Comparison of ENCODE assay signal across 8 cellular contexts in genomic region chr1:155272466-155273133, GRCh38. TPM values are rescaled to one million over a fixed set of nuclear protein-coding genes. Genes with fewer than 3 reads are reported as not detected.
DNase-seq lines count a peak whose midpoint lies in the region; FAIRE-seq and TF ChIP-seq lines count a peak whose summit lies in the region.

No MANE protein-coding gene starts in this region.

- intact Hi-C loops in Caco-2 (cut with micrococcal nuclease; ENCODE audit: unreplicated experiment) (loop anchor here (1.0 kb wide), 4 partner anchors 10 to 51 kb away; partner anchors contain the start of gene SCAMP3), posterior vena cava (cut with DNase I) (no loop called here)

- FAIRE-seq in keratinocyte (lab: Jason Lieb, UNC), result no peak

- H3K36me3 Mint-ChIP-seq in Caco-2 (ENCODE audit: insufficient read depth, unreplicated experiment), result peaks cover 67% of the 10 kb centered on the region

- no peaks in the 10 kb centered on the region for H3K9me3 Mint-ChIP-seq in Caco-2 (ENCODE audit: unreplicated experiment)

- no peaks in the 10 kb centered on the region for H3K27me3 Mint-ChIP-seq in Caco-2 (ENCODE audit: insufficient read depth, unreplicated experiment)

- no peaks in the 10 kb centered on the region for H3K27me3 ChIP-seq in Caco-2 (replicated peaks; ENCODE audit: control insufficient read depth, insufficient read depth, low read length)
- H3K27me3 ChIP-seq in KMS-11 (ENCODE audit: insufficient read depth, low read depth), result no peaks in the 10 kb centered on the region
- no peaks in the 10 kb centered on the region for H3K27me3 ChIP-seq in keratinocyte (ENCODE audit: control insufficient read depth, extremely low read depth, insufficient read depth, low read length)
- H3K27me3 ChIP-seq in stomach smooth muscle (ENCODE audit: control insufficient read depth in 1 of 2, insufficient read depth in 2 of 2, low read length in 2 of 2), result no peaks in the 10 kb centered on the region

- H3K36me3 ChIP-seq in Caco-2 (ENCODE audit: control insufficient read depth, insufficient read depth, low read length), result peaks cover 10% of the 10 kb centered on the region
- peaks cover 29% of the 10 kb centered on the region; the same call in 1 of the 2 replicates for H3K36me3 ChIP-seq in KMS-11 (ENCODE audit: insufficient read depth)
- peaks cover 24 to 33% of the 10 kb centered on the region in 2 experiments for H3K36me3 ChIP-seq in keratinocyte (ENCODE audit: control insufficient read depth in 2 of 2, extremely low read depth in 1 of 2, insufficient read depth in 2 of 2, low read length in 2 of 2)
- H3K36me3 ChIP-seq in stomach smooth muscle (ENCODE audit: control insufficient read depth in 2 of 2, insufficient read depth in 2 of 2, low read length in 2 of 2), result peaks cover 28 to 30% of the 10 kb centered on the region in 2 donors

- no peak for TF ChIP-seq CTCF in Caco-2 (IDR thresholded peaks at IDR 0.05; ENCODE audit: insufficient read depth in 1 of 2, low read depth in 1 of 2, low read length in 1 of 2, severe bottlenecking in 1 of 2, unreplicated experiment in 1 of 2)
- TF ChIP-seq CTCF in KMS-11 (conservative IDR thresholded peaks at IDR 0.05; ENCODE audit: low read depth, low read length), result no peak
- no peak for TF ChIP-seq CTCF in astrocyte of the cerebellum (IDR thresholded peaks at IDR 0.05; ENCODE audit: low read depth, low read length, missing control alignments)
- no peak for TF ChIP-seq CTCF in keratinocyte (optimal IDR thresholded peaks at IDR 0.05 in 1 of 3, IDR thresholded peaks at IDR 0.05 in 1 of 3, conservative IDR thresholded peaks at IDR 0.05 in 1 of 3; ENCODE audit: extremely low read depth in 1 of 3, insufficient read depth in 2 of 3, low read length in 3 of 3)

- H3K27ac ChIP-seq in KMS-11, result peak overlapping the region; percentile 26
- H3K27ac ChIP-seq in keratinocyte (ENCODE audit: control insufficient read depth, insufficient read depth, low read length), result peak overlapping the region; percentile 51
- H3K27ac ChIP-seq in stomach smooth muscle (ENCODE audit: low read length), result peak overlapping the region; percentile 80

- BruUV-seq in Caco-2 (replicated peaks; lab: Mats Ljungman, UMichigan), result TSS peak; percentile 81

- no peaks in the 10 kb centered on the region for H3K9me1 ChIP-seq in keratinocyte (ENCODE audit: control insufficient read depth, extremely low read depth, insufficient read depth, low read length)

- H4K20me1 ChIP-seq in KMS-11 (ENCODE audit: insufficient read depth) (no peaks in the 10 kb centered on the region), keratinocyte (ENCODE audit: control insufficient read depth, extremely low read depth, insufficient read depth, low read length) (peaks cover 3% of the 10 kb centered on the region)

- CTCF ChIA-PET in Caco-2 (lab: Charles Lee), result interaction anchor here (0.6 to 1.9 kb wide), 9 partner anchors 11 to 100 kb away, joined by 3 to 33 read pairs (median 8); partner anchors contain the start of genes ENTREP3, FDPS, KRTCAP2 and SCAMP3

- peak overlapping the region; percentile 75 for H3K4me3 ChIP-seq in Caco-2 (ENCODE audit: low read depth, low read length)
- H3K4me3 ChIP-seq in KMS-11 (IDR thresholded peaks at IDR 0.05; ENCODE audit: insufficient read depth, low read depth, low read length), result peak overlapping the region; percentile 98
- peak overlapping the region; percentile 82 for H3K4me3 ChIP-seq in astrocyte of the cerebellum (ENCODE audit: low read depth, low read length)
- peak overlapping the region; percentile 86 to 98 (median 93) for H3K4me3 ChIP-seq in keratinocyte (ENCODE audit: control insufficient read depth in 2 of 3, extremely low read depth in 1 of 3, insufficient read depth in 2 of 3, low read depth in 1 of 3, low read length in 3 of 3)
- H3K4me3 ChIP-seq in stomach smooth muscle (ENCODE audit: low read length in 2 of 2), result peak overlapping the region; percentile 87 to 89

- in situ Hi-C loops in astrocyte of the cerebellum (cut with HindIII; ENCODE audit: low sequenced_read_pairs), result no loop called here

- H3K4me3 Mint-ChIP-seq in Caco-2 (ENCODE audit: unreplicated experiment), result peak overlapping the region; percentile 97

- peak overlapping the region; percentile 60 for H3K9ac ChIP-seq in KMS-11
- H3K9ac ChIP-seq in keratinocyte (ENCODE audit: control insufficient read depth, extremely low read depth, insufficient read depth, low read length), result peak overlapping the region; percentile 74
- H3K9ac ChIP-seq in stomach smooth muscle (ENCODE audit: low read length in 2 of 2), result peak overlapping the region; percentile 79 to 81

- H2AFZ ChIP-seq in KMS-11 (ENCODE audit: low read depth) (peak overlapping the region; percentile 57), keratinocyte (ENCODE audit: control insufficient read depth, low read length) (peak overlapping the region; percentile 91)

- peak overlapping the region; percentile 74 for H3K4me2 ChIP-seq in KMS-11
- peak overlapping the region; percentile 96 for H3K4me2 ChIP-seq in keratinocyte (ENCODE audit: control insufficient read depth, extremely low read depth, insufficient read depth, low read depth, low read length)

- peaks cover 32% of the 10 kb centered on the region for H3K79me2 ChIP-seq in KMS-11 (ENCODE audit: insufficient read depth, low read depth)
- H3K79me2 ChIP-seq in keratinocyte (ENCODE audit: control insufficient read depth, insufficient read depth, low read length), result peaks cover 37% of the 10 kb centered on the region

- POLR2A ChIA-PET in Caco-2 (lab: Charles Lee), result interaction anchor here (0.7 to 2.0 kb wide), 9 partner anchors 11 to 291 kb away, joined by 3 to 18 read pairs (median 5); partner anchors contain the start of genes ENTREP3, FDPS and SCAMP3

- H3K9me3 ChIP-seq in Caco-2, result no peaks in the 10 kb centered on the region
- no peaks in the 10 kb centered on the region for H3K9me3 ChIP-seq in keratinocyte (ENCODE audit: control insufficient read depth, low read depth, low read length)
- H3K9me3 ChIP-seq in stomach smooth muscle (ENCODE audit: control insufficient read depth in 2 of 2, low read length in 2 of 2), result no peaks in the 10 kb centered on the region

- peak overlapping the region; percentile 87 for H3K27ac Mint-ChIP-seq in Caco-2 (ENCODE audit: unreplicated experiment)

- H3K4me1 ChIP-seq in Caco-2, result 0 out of 2 replicates have a peak, but pooled peaks cover 8% of the 10 kb centered on the region
- peaks cover 27% of the 10 kb centered on the region for H3K4me1 ChIP-seq in KMS-11 (ENCODE audit: low read depth, poor library complexity, severe bottlenecking)
- peaks cover 14% of the 10 kb centered on the region for H3K4me1 ChIP-seq in keratinocyte (ENCODE audit: control insufficient read depth, extremely low read depth, insufficient read depth, low read length)
- peaks cover 26% of the 10 kb centered on the region for H3K4me1 ChIP-seq in stomach smooth muscle (ENCODE audit: control insufficient read depth, insufficient read depth, low read length)

- H3K4me1 Mint-ChIP-seq in Caco-2 (ENCODE audit: low read depth, unreplicated experiment), result peaks cover 18% of the 10 kb centered on the region

- dilution Hi-C loops in keratinocyte (cut with MboI; ENCODE audit: extremely low pct_ligation_motif_present, low sequenced_read_pairs), result no loop called here

- no peak for DNase-seq in Caco-2
- DNase-seq in astrocyte of the cerebellum (ENCODE audit: low read depth), result peak; percentile 37
- no peak for DNase-seq in keratinocyte (ENCODE audit: low read depth, low spot score)
- no peak for DNase-seq in posterior vena cava (ENCODE audit: low spot score)
- no peak for DNase-seq in NOMO-1 (lab: John Stamatoyannopoulos, UW; ENCODE audit: unreplicated experiment in 2 of 2)
- DNase-seq in hippocampal formation (lab: John Stamatoyannopoulos, UW), result no peak

RNA-seq across cellular contexts. Expression of gene CLK2, which starts 0.7 kb away (rescaled TPM):
- 56.8 and 57.5 TPM in 2 replicates for total RNA-seq in Caco-2 (2022)
- 42.1 to 45.3 TPM (median 43.1 TPM) in 3 replicates for polyA plus RNA-seq in keratinocyte
- 20.3 TPM for polyA plus RNA-seq in keratinocyte (2011; ENCODE audit: low read depth)
- polyA plus RNA-seq in keratinocyte (2011; cell fraction: cytosol; rRNA removed), result 14.0 and 15.8 TPM in 2 replicates
- polyA plus RNA-seq in keratinocyte (2011; cell fraction: nucleus; rRNA removed), result 141 and 160 TPM in 2 replicates
- 23.4 and 26.4 TPM in 2 replicates for polyA plus RNA-seq in keratinocyte (2012; ENCODE audit: low replicate concordance)
- polyA minus RNA-seq in keratinocyte, result 26.4 to 66.1 TPM (median 42.9 TPM) in 3 replicates
- 20.3 TPM for polyA minus RNA-seq in keratinocyte (2011; cell fraction: cytosol; rRNA and poly(A)+ RNA removed)
- 24.1 and 33.3 TPM in 2 replicates for polyA minus RNA-seq in keratinocyte (2011; cell fraction: nucleus; rRNA and poly(A)+ RNA removed)
- total RNA-seq in posterior vena cava, result 10 to 100 TPM; 31.2 to 32.3 TPM

RNA-seq across cellular contexts. Expression of gene HCN3, which starts 4.7 kb away (rescaled TPM):
- total RNA-seq in Caco-2 (2022) (8.0 and 8.8 TPM in 2 replicates), posterior vena cava (1 to 10 TPM; 1.4 to 1.5 TPM)
- polyA plus RNA-seq in keratinocyte, result 2.9 to 4.8 TPM (median 3.0 TPM) in 3 replicates
- polyA plus RNA-seq in keratinocyte (2011; ENCODE audit: low read depth), result 1.3 TPM
- polyA plus RNA-seq in keratinocyte (2011; cell fraction: cytosol; rRNA removed), result 1.4 and 1.5 TPM in 2 replicates
- polyA plus RNA-seq in keratinocyte (2011; cell fraction: nucleus; rRNA removed), result 19.9 and 21.8 TPM in 2 replicates
- 1.2 and 1.9 TPM in 2 replicates for polyA plus RNA-seq in keratinocyte (2012; ENCODE audit: low replicate concordance)
- 4.9 to 6.6 TPM (median 5.9 TPM) in 3 replicates for polyA minus RNA-seq in keratinocyte
- polyA minus RNA-seq in keratinocyte (2011; cell fraction: cytosol; rRNA and poly(A)+ RNA removed), result 1.9 TPM
- polyA minus RNA-seq in keratinocyte (2011; cell fraction: nucleus; rRNA and poly(A)+ RNA removed), result 3.4 and 5.6 TPM in 2 replicates

RNA-seq across cellular contexts. Expression of gene SCAMP3, which starts 10.4 kb away (rescaled TPM):
- total RNA-seq in Caco-2 (2022), result 53.4 and 55.9 TPM in 2 replicates
- 72.1 to 97.0 TPM (median 91.3 TPM) in 3 replicates for polyA plus RNA-seq in keratinocyte
- 18.7 TPM for polyA plus RNA-seq in keratinocyte (2011; ENCODE audit: low read depth)
- 70.0 and 83.7 TPM in 2 replicates for polyA plus RNA-seq in keratinocyte (2011; cell fraction: cytosol; rRNA removed)
- 104 and 111 TPM in 2 replicates for polyA plus RNA-seq in keratinocyte (2011; cell fraction: nucleus; rRNA removed)
- polyA plus RNA-seq in keratinocyte (2012; ENCODE audit: low replicate concordance), result 59.6 and 60.0 TPM in 2 replicates
- polyA minus RNA-seq in keratinocyte, result 66.3 to 139 TPM (median 80.7 TPM) in 3 replicates
- 103 TPM for polyA minus RNA-seq in keratinocyte (2011; cell fraction: cytosol; rRNA and poly(A)+ RNA removed)
- 41.2 and 50.0 TPM in 2 replicates for polyA minus RNA-seq in keratinocyte (2011; cell fraction: nucleus; rRNA and poly(A)+ RNA removed)
- total RNA-seq in posterior vena cava, result 10 to 100 TPM; 34.7 to 37.3 TPM

RNA-seq across cellular contexts. Expression of gene ENTREP3, which starts 17.3 kb away (rescaled TPM):
- total RNA-seq in Caco-2 (2022) (33.1 and 36.6 TPM in 2 replicates), posterior vena cava (10 to 100 TPM; 21.3 to 25.3 TPM)
- polyA plus RNA-seq in keratinocyte, result 8.8 to 12.6 TPM (median 9.2 TPM) in 3 replicates
- 5.9 TPM for polyA plus RNA-seq in keratinocyte (2011; ENCODE audit: low read depth)
- 13.5 and 25.2 TPM in 2 replicates for polyA plus RNA-seq in keratinocyte (2011; cell fraction: cytosol; rRNA removed)
- 22.5 and 30.8 TPM in 2 replicates for polyA plus RNA-seq in keratinocyte (2011; cell fraction: nucleus; rRNA removed)
- 26.2 and 38.0 TPM in 2 replicates for polyA plus RNA-seq in keratinocyte (2012; ENCODE audit: low replicate concordance)
- 7.4 to 47.3 TPM (median 8.8 TPM) in 3 replicates for polyA minus RNA-seq in keratinocyte
- polyA minus RNA-seq in keratinocyte (2011; cell fraction: cytosol; rRNA and poly(A)+ RNA removed), result 32.0 TPM
- polyA minus RNA-seq in keratinocyte (2011; cell fraction: nucleus; rRNA and poly(A)+ RNA removed), result 13.2 and 13.6 TPM in 2 replicates

RNA-seq across cellular contexts. Expression of gene PKLR, which starts 28.6 kb away (rescaled TPM):
- total RNA-seq in Caco-2 (2022), result not detected in 2 replicates
- 0.03 to 0.04 TPM in 2 of 3 replicates, not detected in the other for polyA plus RNA-seq in keratinocyte
- polyA plus RNA-seq in keratinocyte (2011; ENCODE audit: low read depth), result not detected
- 0.03 and 0.05 TPM in 2 replicates for polyA plus RNA-seq in keratinocyte (2011; cell fraction: cytosol; rRNA removed)
- 0.05 TPM in 1 of 2 replicates, not detected in the other for polyA plus RNA-seq in keratinocyte (2011; cell fraction: nucleus; rRNA removed)
- polyA plus RNA-seq in keratinocyte (2012; ENCODE audit: low replicate concordance), result 0.11 TPM in 1 of 2 replicates, not detected in the other
- 0.06 TPM in 1 of 3 replicates, not detected in the others for polyA minus RNA-seq in keratinocyte
- polyA minus RNA-seq in keratinocyte (2011; cell fraction: cytosol; rRNA and poly(A)+ RNA removed), result not detected
- polyA minus RNA-seq in keratinocyte (2011; cell fraction: nucleus; rRNA and poly(A)+ RNA removed), result not detected in 2 replicates
- not detected for total RNA-seq in posterior vena cava

Comparison
In these comparisons a context has a peak if more than half of its experiments do, and no peak if none do; other contexts are left out.
1. H3K27ac ChIP-seq: peak in every context shown above with its lines; median percentile 80 in stomach smooth muscle; 51 in keratinocyte; 26 in KMS-11.